Comparison of ENCODE assay signal across 26 cellular contexts in the genomic region with DNA sequence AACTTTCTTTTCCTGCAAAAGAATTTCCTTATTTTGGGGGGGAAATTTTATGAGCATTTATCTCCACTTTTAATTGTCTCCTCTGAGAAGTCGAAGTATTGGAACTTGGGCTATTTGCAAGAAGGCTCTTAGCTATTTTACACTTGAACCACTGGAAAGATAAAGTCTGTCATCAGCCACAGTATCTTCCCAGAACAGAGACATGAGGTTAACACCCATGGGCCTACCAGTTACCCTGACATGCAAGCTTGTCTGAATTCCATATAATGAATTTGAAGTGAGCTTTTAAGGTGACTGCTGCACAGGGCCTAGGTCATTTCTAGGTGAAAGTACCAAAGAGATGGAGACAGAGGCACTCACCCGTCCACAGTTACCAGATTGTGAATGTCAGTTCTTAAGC.
DNase-seq lines count a peak whose midpoint lies in the region; ATAC-seq, FAIRE-seq and TF ChIP-seq lines count a peak whose summit lies in the region.
"Had no signal": no experiment of that assay in that cellular context is flagged by ENCODE, and none has a peak within 500 bp of the region (broad histone marks: within the 10 kb centered on the region; RNA-seq: fewer than 3 reads in every experiment).

No MANE protein-coding gene starts in this region.

- TF ChIP-seq POLR2A in K562 (conservative IDR thresholded peaks at IDR 0.05), result no peak

- no peak overlapping the region for H3K4me3 Mint-ChIP-seq in GM23338
- H3K4me3 Mint-ChIP-seq: CD14-positive monocyte; CD4-positive, alpha-beta T cell; CD8-positive, alpha-beta memory T cell had no signal

- POLR2A ChIA-PET in K562 (lab: Yijun Ruan, JAX), result no interaction called here

- peaks cover 3% of the 10 kb centered on the region; the same call in 1 of the 2 replicates for H3K9me2 ChIP-seq in GM23338 (ENCODE audit: insufficient read depth)
- no peaks in the 10 kb centered on the region for H3K9me2 ChIP-seq in OCI-LY1 (ENCODE audit: low read depth, low read length)

- H3K36me3 ChIP-seq in GM23338 (ENCODE audit: insufficient read depth) (no peaks in the 10 kb centered on the region), OCI-LY1 (ENCODE audit: insufficient read depth, low read length) (no peaks in the 10 kb centered on the region), K562 (ENCODE audit: control insufficient read depth, insufficient read depth, low read length) (no peaks in the 10 kb centered on the region), osteoblast (ENCODE audit: insufficient read depth, low read length) (no peaks in the 10 kb centered on the region)
- H3K36me3 ChIP-seq: BE2C; BLaER1 treated with 17β-estradiol and CSF1 and Interleukin-3, amounts not matched to agents 10 nM and 100 nM had no signal

- peaks cover 34% of the 10 kb centered on the region for H3K4me1 Mint-ChIP-seq in GM23338
- H3K4me1 Mint-ChIP-seq: CD14-positive monocyte; CD8-positive, alpha-beta memory T cell had no signal

- DNase-seq in GM23338 (ENCODE audit: low spot score) (no peak), K562 (ENCODE audit: extremely low read depth in 1 of 4, low spot score in 3 of 4) (peak; percentile 12 to 70 (median 32)), osteoblast (ENCODE audit: insufficient read length, low spot score, missing footprints) (no peak), OCI-M2 (lab: John Stamatoyannopoulos, UW; ENCODE audit: unreplicated experiment) (no peak), NCI-H2081 treated with DMSO at 0.1 percent for 48 hours (lab: John Stamatoyannopoulos, UW) (no peak), germinal center (ENCODE audit: low spot score) (no peak)
- DNase-seq: 8988T; ACHN; AML-193; BE2C; CD4-positive, alpha-beta T cell; CD8-positive, alpha-beta memory T cell; DMS 273 treated with DMSO at 0.1 percent for 48 hours; DMS79; EL; GDM1; GOT3; H7; HCEC 1CT had no signal

- no TSS peak for BruUV-seq in K562 (replicated peaks; lab: Mats Ljungman, UMichigan)

- ATAC-seq in GM23338 (no peak), K562 (peak; percentile 81)
- ATAC-seq: A549, GM12878 had no signal

- in situ Hi-C loops in K562 (cut with MboI), result no loop called here

- peak; percentile 27; the same call in 1 of the 2 replicates for TF ChIP-seq EP300 in K562 (IDR thresholded peaks at IDR 0.05; ENCODE audit: low read length)

- no peaks in the 10 kb centered on the region for H3K9me1 ChIP-seq in K562 (ENCODE audit: control insufficient read depth, insufficient read depth, low read length)

- H3K9ac ChIP-seq in OCI-LY1 (ENCODE audit: low read length), result no peak overlapping the region
- H3K9ac ChIP-seq in K562 (ENCODE audit: insufficient read depth in 1 of 2, low read depth in 2 of 2, low read length in 2 of 2), result no peak overlapping the region
- H3K9ac ChIP-seq: BLaER1 treated with 17β-estradiol and CSF1 and Interleukin-3, amounts not matched to agents 10 nM and 100 nM had no signal

- H3K4me2 ChIP-seq in GM23338 (no peak overlapping the region), OCI-LY1 (ENCODE audit: low read length) (no peak overlapping the region), K562 (ENCODE audit: insufficient read depth, low read length) (no peak overlapping the region), osteoblast (ENCODE audit: insufficient read depth, low read length) (no peak overlapping the region)
- H3K4me2 ChIP-seq: A549; BLaER1 treated with 17β-estradiol and CSF1 and Interleukin-3, amounts not matched to agents 10 nM and 100 nM had no signal

- no peaks in the 10 kb centered on the region for H4K20me1 ChIP-seq in GM23338 (replicated peaks; ENCODE audit: insufficient read depth)
- no peaks in the 10 kb centered on the region for H4K20me1 ChIP-seq in OCI-LY1 (ENCODE audit: insufficient read depth, low read length)
- no peaks in the 10 kb centered on the region for H4K20me1 ChIP-seq in K562 (replicated peaks; ENCODE audit: control insufficient read depth, insufficient read depth, low read length)
- no peaks in the 10 kb centered on the region for H4K20me1 ChIP-seq in osteoblast (ENCODE audit: insufficient read depth, low read length)
- H4K20me1 ChIP-seq: BLaER1 treated with 17β-estradiol and CSF1 and Interleukin-3, amounts not matched to agents 10 nM and 100 nM had no signal

- no peaks in the 10 kb centered on the region; the same call in 2 of the 3 replicates for H3K36me3 Mint-ChIP-seq in GM23338 (ENCODE audit: low read depth)
- H3K36me3 Mint-ChIP-seq: CD14-positive monocyte; CD8-positive, alpha-beta memory T cell had no signal

- 10% methylated on average over 2 of the region's 2 CpGs for WGBS in K562 (ENCODE audit: insufficient coverage, low coverage, missing lambda C conversion rate)

- CTCF ChIA-PET in K562 (lab: Yijun Ruan, JAX; ENCODE audit: low intra/inter-chr PET ratio), result no interaction called here

- peaks cover 9% of the 10 kb centered on the region; the same call in 2 of the 3 replicates for H3K9me3 Mint-ChIP-seq in GM23338
- H3K9me3 Mint-ChIP-seq: CD14-positive monocyte; CD4-positive, alpha-beta T cell had no signal

- FAIRE-seq in K562 (lab: Jason Lieb, UNC), result peak; percentile 82
- FAIRE-seq: A549, D721Med, GM12878, GM19239 had no signal

- intact Hi-C loops in K562 (cut with micrococcal nuclease), result no loop called here

- H2AFZ ChIP-seq in GM23338, result no peak overlapping the region
- H2AFZ ChIP-seq in OCI-LY1 (ENCODE audit: low read length), result peak overlapping the region; percentile 44; the same call in 1 of the 2 replicates
- H2AFZ ChIP-seq in K562 (ENCODE audit: low read depth, low read length), result peak overlapping the region; percentile 2
- peak overlapping the region; percentile 34 for H2AFZ ChIP-seq in osteoblast (ENCODE audit: low read length)

- H3K9me3 ChIP-seq in OCI-LY1 (ENCODE audit: low read length) (no peaks in the 10 kb centered on the region), K562 (replicated peaks; ENCODE audit: control insufficient read depth, insufficient read depth, low read depth, low read length) (0 out of 2 replicates have a peak, but pooled peaks cover 2% of the 10 kb centered on the region), osteoblast (ENCODE audit: low read depth, low read length) (no peaks in the 10 kb centered on the region)
- H3K9me3 ChIP-seq: A549; BE2C; BLaER1 treated with 17β-estradiol and CSF1 and Interleukin-3, amounts not matched to agents 10 nM and 100 nM had no signal

- no peak for TF ChIP-seq CTCF in GM23338 (conservative IDR thresholded peaks at IDR 0.05; ENCODE audit: low read depth in 2 of 2)
- TF ChIP-seq CTCF in OCI-LY1 (IDR thresholded peaks at IDR 0.05; ENCODE audit: low read length), result no peak
- TF ChIP-seq CTCF in K562 (IDR thresholded peaks at IDR 0.05 in 2 of 3, conservative IDR thresholded peaks at IDR 0.05 in 1 of 3; ENCODE audit: insufficient read depth in 2 of 3, low read depth in 1 of 3, low read length in 3 of 3), result no peak
- TF ChIP-seq CTCF in osteoblast (IDR thresholded peaks at IDR 0.05; ENCODE audit: extremely low read depth, low read depth, low read length), result no peak

- no peaks in the 10 kb centered on the region for H3K79me2 ChIP-seq in GM23338 (replicated peaks; ENCODE audit: insufficient read depth)
- H3K79me2 ChIP-seq in OCI-LY1 (ENCODE audit: insufficient read depth, low read length), result no peaks in the 10 kb centered on the region
- H3K79me2 ChIP-seq in K562 (ENCODE audit: control insufficient read depth, insufficient read depth, low read length), result no peaks in the 10 kb centered on the region
- H3K79me2 ChIP-seq in osteoblast (ENCODE audit: insufficient read depth, low read length), result no peaks in the 10 kb centered on the region

- no peak for TF ChIP-seq RAD21 in K562 (CRISPR knock-in tag; conservative IDR thresholded peaks at IDR 0.05 in 1 of 2, IDR thresholded peaks at IDR 0.05 in 1 of 2)

- H3K27me3 Mint-ChIP-seq in GM23338 (ENCODE audit: insufficient read depth, low read depth, poor library complexity), result no peaks in the 10 kb centered on the region

- no peaks in the 10 kb centered on the region for H3K27me3 ChIP-seq in GM23338 (ENCODE audit: insufficient read depth)
- H3K27me3 ChIP-seq in OCI-LY1 (ENCODE audit: insufficient read depth, low read length), result no peaks in the 10 kb centered on the region
- no peaks in the 10 kb centered on the region for H3K27me3 ChIP-seq in K562 (ENCODE audit: control insufficient read depth in 2 of 2, insufficient read depth in 2 of 2, low read length in 2 of 2)
- H3K27me3 ChIP-seq in osteoblast (ENCODE audit: insufficient read depth, low read length), result no peaks in the 10 kb centered on the region
- H3K27me3 ChIP-seq: BE2C; BLaER1 treated with 17β-estradiol and CSF1 and Interleukin-3, amounts not matched to agents 10 nM and 100 nM had no signal

- H3K27ac ChIP-seq in GM23338 (ENCODE audit: low read depth) (no peak overlapping the region), OCI-LY1 (ENCODE audit: low read depth, low read length, poor library complexity, severe bottlenecking) (no peak overlapping the region), K562 (ENCODE audit: extremely low read depth, low read depth, low read length) (no peak overlapping the region), osteoblast (ENCODE audit: low read depth, low read length) (no peak overlapping the region)
- H3K27ac ChIP-seq: A549; BLaER1 treated with 17β-estradiol and CSF1 and Interleukin-3, amounts not matched to agents 10 nM and 100 nM had no signal

- H3K4me3 ChIP-seq in GM23338 (no peak overlapping the region), OCI-LY1 (ENCODE audit: low read depth, low read length, poor library complexity, severe bottlenecking) (no peak overlapping the region), K562 (no peak overlapping the region), osteoblast (ENCODE audit: insufficient read depth, low read length) (no peak overlapping the region)
- H3K4me3 ChIP-seq: A549; BLaER1 treated with 17β-estradiol and CSF1 and Interleukin-3, amounts not matched to agents 10 nM and 100 nM; GM12878 had no signal

- peaks cover 33% of the 10 kb centered on the region for H3K4me1 ChIP-seq in GM23338 (ENCODE audit: insufficient read depth)
- H3K4me1 ChIP-seq in OCI-LY1 (ENCODE audit: insufficient read depth, low read length, severe bottlenecking), result no peaks in the 10 kb centered on the region
- H3K4me1 ChIP-seq in K562 (replicated peaks in 1 of 2; ENCODE audit: control insufficient read depth in 2 of 2, insufficient read depth in 2 of 2, low read length in 2 of 2), result peaks cover 0 to 7% of the 10 kb centered on the region in 2 experiments; a peak in 1 of 5 replicates
- H3K4me1 ChIP-seq in osteoblast (ENCODE audit: insufficient read depth, low read length), result peaks cover 30% of the 10 kb centered on the region
- H3K4me1 ChIP-seq: BE2C; BLaER1 treated with 17β-estradiol and CSF1 and Interleukin-3, amounts not matched to agents 10 nM and 100 nM had no signal

- H3K27ac Mint-ChIP-seq in GM23338, result peak overlapping the region; percentile 58; the same call in 1 of the 2 replicates
- H3K27ac Mint-ChIP-seq: CD14-positive monocyte; CD4-positive, alpha-beta T cell; CD8-positive, alpha-beta memory T cell had no signal

- H3F3A ChIP-seq in GM23338 (replicated peaks; ENCODE audit: low read depth) (no peaks in the 10 kb centered on the region), OCI-LY1 (ENCODE audit: insufficient read depth, low read length) (no peaks in the 10 kb centered on the region)

TF ChIP-seq in GM23338, 12 proteins besides CTCF, POLR2A, EP300 and RAD21 (continues in another document):
- no peak for TF ChIP-seq STAT1 (IDR thresholded peaks at IDR 0.05; ENCODE audit: unreplicated experiment)
- TF ChIP-seq ZNF331 (CRISPR knock-in tag; IDR thresholded peaks at IDR 0.05; ENCODE audit: low read depth), result no peak

TF ChIP-seq in K562, 482 proteins besides CTCF, POLR2A, EP300 and RAD21 (continues in another document):
- no peak for TF ChIP-seq DACH1 (IDR thresholded peaks at IDR 0.05; ENCODE audit: partially characterized antibody)
- TF ChIP-seq ZNF41 (CRISPR knock-in tag; conservative IDR thresholded peaks at IDR 0.05), result no peak

Comparison
In these comparisons a context has a peak if more than half of its experiments do, and no peak if none do; other contexts are left out.
1. DNase-seq: peak in K562 (4 of 4); none in GM23338 (single experiment), osteoblast (single experiment), OCI-M2 (single experiment), NCI-H2081 treated with DMSO at 0.1 percent for 48 hours (single experiment) and germinal center (single experiment).